In the genomic region with DNA sequence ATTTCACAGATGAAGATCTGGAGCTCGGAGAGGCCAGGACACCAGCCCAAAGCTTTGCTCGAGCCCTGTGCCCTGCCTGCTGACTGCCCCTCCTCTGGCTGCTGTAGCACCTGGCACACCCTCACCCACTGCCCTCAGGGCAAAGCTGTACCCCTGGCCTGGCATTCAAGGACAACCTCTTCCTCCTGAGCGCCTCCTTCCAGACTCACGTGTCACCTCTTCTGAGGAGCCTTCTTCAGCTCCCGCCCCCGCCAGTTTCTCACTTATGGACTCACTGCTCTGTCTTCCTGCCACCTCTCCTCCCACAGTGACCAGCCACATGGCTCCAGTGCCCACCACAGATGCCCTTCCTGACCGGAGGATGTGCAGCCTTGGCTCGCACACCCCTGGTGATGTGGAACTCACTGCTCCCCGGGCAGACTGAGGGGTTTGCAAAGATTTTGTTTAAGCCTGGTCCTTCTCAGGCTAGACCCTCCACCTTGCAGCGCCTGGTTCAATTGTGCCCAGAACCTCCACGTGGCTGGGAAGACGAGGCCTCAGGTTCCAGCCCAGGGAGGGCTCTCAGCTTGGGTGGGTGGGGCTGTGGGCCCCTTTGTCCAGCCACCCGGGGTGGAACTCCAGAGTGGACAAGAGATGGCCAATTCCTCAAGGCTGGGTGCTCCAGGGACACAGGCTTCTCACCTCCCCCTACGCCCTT, we compare ENCODE assay signal across 12 cellular contexts.
"Had no signal": no experiment of that assay in that cellular context is flagged by ENCODE, and none has a peak within 500 bp of the region (broad histone marks: within the 10 kb centered on the region; RNA-seq: fewer than 3 reads in every experiment).

No MANE protein-coding gene starts in this region.

- H3K4me3 ChIP-seq: ascending aorta, coronary artery, neural progenitor cell, ovary, tibial nerve, uterus had no signal

- H3K36me3 ChIP-seq: ascending aorta, neural progenitor cell, ovary, tibial nerve, uterus had no signal

- H3K27me3 ChIP-seq: ascending aorta, ovary, uterus had no signal

- H3K27ac ChIP-seq: ascending aorta, coronary artery, neural progenitor cell, ovary, tibial nerve, uterus had no signal

- H3K4me1 ChIP-seq: ascending aorta, neural progenitor cell, uterus had no signal

- H3K4me3 Mint-ChIP-seq: activated CD4-positive, alpha-beta memory T cell treated with anti-CD3 and anti-CD28 coated beads for 36 hours; activated CD4-positive, alpha-beta T cell treated with anti-CD3 and anti-CD28 coated beads for 36 hours; activated naive CD8-positive, alpha-beta T cell treated with anti-CD3 and anti-CD28 coated beads, Interleukin-2, amount 50 U/mL, for 24 hours; activated T-helper 17 cell treated with anti-CD3 and anti-CD28 coated beads, Interleukin-2, amount 50 U/mL, for 72 hours; central memory CD8-positive, alpha-beta T cell; neural progenitor cell; T-helper 2 cell treated with Interferon-gamma antibody and Interleukin-4, amounts not matched to agents 5 μg/mL and 100 μg/mL, for 36 hours had no signal

- H3K36me3 Mint-ChIP-seq: neural progenitor cell had no signal

- H3K9me3 ChIP-seq: ovary, uterus had no signal

- H3K4me1 Mint-ChIP-seq: activated T-helper 17 cell treated with anti-CD3 and anti-CD28 coated beads, Interleukin-2, amount 50 U/mL, for 72 hours had no signal

- H3K9ac ChIP-seq: neural progenitor cell had no signal

- H3K27ac Mint-ChIP-seq: activated CD4-positive, alpha-beta memory T cell treated with anti-CD3 and anti-CD28 coated beads for 36 hours; activated CD4-positive, alpha-beta T cell treated with anti-CD3 and anti-CD28 coated beads for 36 hours; activated naive CD8-positive, alpha-beta T cell treated with anti-CD3 and anti-CD28 coated beads, Interleukin-2, amount 50 U/mL, for 24 hours; T-helper 2 cell treated with Interferon-gamma antibody and Interleukin-4, amounts not matched to agents 5 μg/mL and 100 μg/mL, for 36 hours had no signal
